ENCODE assay signal across 20 cellular contexts in genomic region chr10:88618496-88618895, GRCh38. TPM values are rescaled to one million over a fixed set of nuclear protein-coding genes. Genes with fewer than 3 reads are reported as not detected.
"Had no signal": no experiment of that assay in that cellular context is flagged by ENCODE, and none has a peak within 500 bp of the region (broad histone marks: within the 10 kb centered on the region; RNA-seq: fewer than 3 reads in every experiment).

No MANE protein-coding gene starts in this region.

- H3K9ac ChIP-seq: parathyroid adenoma had no signal

- H3K27ac ChIP-seq: epithelial cell of prostate, esophagus squamous epithelium, gastrocnemius medialis, heart right ventricle, left ventricle myocardium inferior, parathyroid adenoma, psoas muscle, sigmoid colon, stomach had no signal

- H3K36me3 ChIP-seq: esophagus squamous epithelium, gastrocnemius medialis, heart right ventricle, left ventricle myocardium inferior, sigmoid colon, stomach had no signal

- H3K27me3 ChIP-seq: esophagus squamous epithelium, gastrocnemius medialis, heart right ventricle, sigmoid colon, stomach had no signal

- H2AFZ ChIP-seq: parathyroid adenoma had no signal

- H3K9me3 ChIP-seq: esophagus squamous epithelium, gastrocnemius medialis, psoas muscle, sigmoid colon had no signal

- ATAC-seq: effector memory CD8-positive, alpha-beta T cell; gastrocnemius medialis; heart right ventricle; psoas muscle had no signal

- H3K79me2 ChIP-seq: parathyroid adenoma had no signal

- DNase-seq: effector memory CD8-positive, alpha-beta T cell; esophagus squamous epithelium; gastrocnemius medialis; heart right ventricle; hypothalamus; left ventricle myocardium inferior; mesendoderm; naive B cell; occipital lobe; psoas muscle; retina; sigmoid colon; small intestine; stimulated activated CD4-positive, alpha-beta T cell treated with anti-CD3 and anti-CD28 coated beads, Interleukin-12 subunit alpha, Interleukin-12 subunit beta, amount 100 ng/mL, for 4 hours; stimulated activated naive CD4-positive, alpha-beta T cell; stomach had no signal

- H3K4me3 ChIP-seq: esophagus squamous epithelium, gastrocnemius medialis, heart right ventricle, left ventricle myocardium inferior, lung, psoas muscle, sigmoid colon, stomach had no signal

- H3K4me1 ChIP-seq: esophagus squamous epithelium, gastrocnemius medialis, heart right ventricle, left ventricle myocardium inferior, parathyroid adenoma, psoas muscle, sigmoid colon, stomach had no signal

RNA-seq across cellular contexts. Expression of gene LIPJ, which starts 31.9 kb away (rescaled TPM):
- total RNA-seq: left ventricle myocardium inferior had no signal

RNA-seq across cellular contexts. Expression of gene LIPF, which starts 45.7 kb away (rescaled TPM):
- total RNA-seq: fibroblast of villous mesenchyme, heart right ventricle, left ventricle myocardium inferior, lung, occipital lobe, psoas muscle had no signal
